ENCODE assay signal across 9 cellular contexts in genomic region chr1:24966724-24967346, GRCh38. TPM values are rescaled to one million over a fixed set of nuclear protein-coding genes. Genes with fewer than 3 reads are reported as not detected.
DNase-seq lines count a peak whose midpoint lies in the region; ATAC-seq, FAIRE-seq and TF ChIP-seq lines count a peak whose summit lies in the region.
"Had no signal": no experiment of that assay in that cellular context is flagged by ENCODE, and none has a peak within 500 bp of the region (broad histone marks: within the 10 kb centered on the region; RNA-seq: fewer than 3 reads in every experiment).

No MANE protein-coding gene starts in this region.

- TF ChIP-seq CTCF in foreskin keratinocyte (conservative IDR thresholded peaks at IDR 0.05): no peak

- peak; percentile 80 for DNase-seq in activated naive CD4-positive, alpha-beta T cell treated with Interleukin-2 at 50 U/mL for 16 hours
- DNase-seq in activated naive CD4-positive, alpha-beta T cell (lab: John Stamatoyannopoulos, UW): no peak
- DNase-seq in activated CD8-positive, alpha-beta memory T cell treated with anti-CD3 and anti-CD28 coated beads for 24 hours: peak; percentile 90
- DNase-seq in foreskin keratinocyte (peak in 1 of 2 donors; percentile 68), urothelium cell line (ENCODE audit: low spot score) (peak; percentile 62), iPS-NIHi7 (ENCODE audit: extremely low spot score) (no peak), GF-D8 (lab: John Stamatoyannopoulos, UW) (no peak)

- ATAC-seq in foreskin keratinocyte (peak; percentile 45), HG03432 (IDR thresholded peaks at IDR 0.05; ENCODE audit: unreplicated experiment) (no peak)

- no peak for FAIRE-seq in urothelium cell line (lab: Jason Lieb, UNC)

- peaks cover 3% of the 10 kb centered on the region for H3K4me1 ChIP-seq in foreskin keratinocyte

- H3K27ac ChIP-seq in foreskin keratinocyte: no peak overlapping the region
- H3K27ac ChIP-seq: C4-2B had no signal

- H3K27me3 ChIP-seq in foreskin keratinocyte: peaks cover 4% of the 10 kb centered on the region

RNA-seq across cellular contexts. Expression of gene RUNX3, which starts 36.8 kb away (rescaled TPM):
- 0.10 TPM in 1 of 2 replicates, not detected in the other for total RNA-seq in foreskin keratinocyte
- 0.11 TPM in 1 of 2 replicates, not detected in the other for polyA plus RNA-seq in foreskin keratinocyte

Comparison
In these comparisons a context has a peak if more than half of its experiments do, and no peak if none do; other contexts are left out.
1. DNase-seq: peak in activated naive CD4-positive, alpha-beta T cell treated with Interleukin-2 at 50 U/mL for 16 hours (single experiment), activated CD8-positive, alpha-beta memory T cell treated with anti-CD3 and anti-CD28 coated beads for 24 hours (single experiment) and urothelium cell line (single experiment); none in activated naive CD4-positive, alpha-beta T cell (0 of 4), iPS-NIHi7 (single experiment) and GF-D8 (single experiment).